In genomic region chrX:46573331-46573895, GRCh38 we compare ENCODE assay signal across 8 cellular contexts. TPM values are rescaled to one million over a fixed set of nuclear protein-coding genes. Genes with fewer than 3 reads are reported as not detected.
A peak's percentile ranks its signal among the peaks of the same experiment; 100 is the strongest.
DNase-seq lines count a peak whose midpoint lies in the region; ATAC-seq and TF ChIP-seq lines count a peak whose summit lies in the region.

CHST7 (plus strand) TSS chrX:46573765; CDS start chrX:46573932, 167 bp downstream.

- peaks cover 27 to 51% (median 44%) of the 10 kb centered on the region in 10 experiments for H3K4me1 ChIP-seq in BLaER1 treated with 17β-estradiol and CSF1 and Interleukin-3, amounts not matched to agents 10 nM and 100 nM
- H3K4me1 ChIP-seq in mononuclear cell (ENCODE audit: insufficient read depth, low read length): peaks cover 32% of the 10 kb centered on the region

- H3K4me3 ChIP-seq in BLaER1 treated with 17β-estradiol and CSF1 and Interleukin-3, amounts not matched to agents 10 nM and 100 nM: peak within 1 kb of the TSS; percentile 62 to 79 (median 70)
- H3K4me3 ChIP-seq in epithelial cell of esophagus (ENCODE audit: low read length) (peak within 1 kb of the TSS; percentile 38), mononuclear cell (ENCODE audit: low read length) (peak within 1 kb of the TSS; percentile 47)

- H3K27ac Mint-ChIP-seq in stimulated activated naive CD8-positive, alpha-beta T cell treated with anti-CD3 and anti-CD28 coated beads, Interleukin-15, Interleukin-2, amounts not matched to agents 100 ng/mL and 50 ng/mL, for 24 hours: peak within 1 kb of the TSS; percentile 85

- peaks cover 3% of the 10 kb centered on the region for H3K27me3 Mint-ChIP-seq in stimulated activated naive CD8-positive, alpha-beta T cell treated with anti-CD3 and anti-CD28 coated beads, Interleukin-15, Interleukin-2, amounts not matched to agents 100 ng/mL and 50 ng/mL, for 24 hours

- H3K4me3 Mint-ChIP-seq in stimulated activated naive CD8-positive, alpha-beta T cell treated with anti-CD3 and anti-CD28 coated beads, Interleukin-15, Interleukin-2, amounts not matched to agents 100 ng/mL and 50 ng/mL, for 24 hours: peak within 1 kb of the TSS; percentile 74

- H3K9me3 Mint-ChIP-seq in stimulated activated naive CD8-positive, alpha-beta T cell treated with anti-CD3 and anti-CD28 coated beads, Interleukin-15, Interleukin-2, amounts not matched to agents 100 ng/mL and 50 ng/mL, for 24 hours: no peaks in the 10 kb centered on the region

- H3K4me1 Mint-ChIP-seq in stimulated activated naive CD8-positive, alpha-beta T cell treated with anti-CD3 and anti-CD28 coated beads, Interleukin-15, Interleukin-2, amounts not matched to agents 100 ng/mL and 50 ng/mL, for 24 hours (ENCODE audit: low read depth): peaks cover 47% of the 10 kb centered on the region

- no peaks in the 10 kb centered on the region; a peak in 1 of 22 replicates for H4K20me1 ChIP-seq in BLaER1 treated with 17β-estradiol and CSF1 and Interleukin-3, amounts not matched to agents 10 nM and 100 nM

- H3K9me3 ChIP-seq in BLaER1 treated with 17β-estradiol and CSF1 and Interleukin-3, amounts not matched to agents 10 nM and 100 nM (replicated peaks in 1 of 11): peaks cover 20 to 30% (median 25%) of the 10 kb centered on the region in 11 experiments
- no peaks in the 10 kb centered on the region for H3K9me3 ChIP-seq in mononuclear cell (ENCODE audit: low read depth, low read length)

- H3K4me2 ChIP-seq in BLaER1 treated with 17β-estradiol and CSF1 and Interleukin-3, amounts not matched to agents 10 nM and 100 nM: peak within 1 kb of the TSS; percentile 72 to 92 (median 86)

- peaks cover 0 to 5% (median 0%) of the 10 kb centered on the region in 11 experiments; a peak in 4 of 22 replicates for H3K36me3 ChIP-seq in BLaER1 treated with 17β-estradiol and CSF1 and Interleukin-3, amounts not matched to agents 10 nM and 100 nM

- H3K27me3 ChIP-seq in BLaER1 treated with 17β-estradiol and CSF1 and Interleukin-3, amounts not matched to agents 10 nM and 100 nM: no peaks in the 10 kb centered on the region
- H3K27me3 ChIP-seq in mononuclear cell (ENCODE audit: insufficient read depth, low read length): no peaks in the 10 kb centered on the region

- no peaks in the 10 kb centered on the region for H3K36me3 Mint-ChIP-seq in stimulated activated naive CD8-positive, alpha-beta T cell treated with anti-CD3 and anti-CD28 coated beads, Interleukin-15, Interleukin-2, amounts not matched to agents 100 ng/mL and 50 ng/mL, for 24 hours (ENCODE audit: low read depth)

- H3K9ac ChIP-seq in BLaER1 treated with 17β-estradiol and CSF1 and Interleukin-3, amounts not matched to agents 10 nM and 100 nM: peak within 1 kb of the TSS; percentile 58 to 80 (median 76)

- peak within 1 kb of the TSS in 10 of 11 experiments; percentile 48 to 73 (median 63); a peak in 20 of 22 replicates for H3K27ac ChIP-seq in BLaER1 treated with 17β-estradiol and CSF1 and Interleukin-3, amounts not matched to agents 10 nM and 100 nM

- ATAC-seq in GM19395 (IDR thresholded peaks at IDR 0.05; ENCODE audit: unreplicated experiment) (peak; percentile 39), HG03521 (IDR thresholded peaks at IDR 0.05; ENCODE audit: unreplicated experiment) (peak; percentile 41)

- TF ChIP-seq CTCF in epithelial cell of esophagus (IDR thresholded peaks at IDR 0.05; ENCODE audit: insufficient read depth, low read depth, low read length, missing control alignments): no peak

- DNase-seq in NOMO-1 treated with DMSO at 0.1 percent for 48 hours (lab: John Stamatoyannopoulos, UW; ENCODE audit: unreplicated experiment) (peak; percentile 32), activated T-cell treated with anti-CD3 and anti-CD28 coated beads for 48 hours (ENCODE audit: low read depth) (peak; percentile 51), epithelial cell of esophagus (ENCODE audit: low read depth) (peak; percentile 59)

RNA-seq across cellular contexts. Expression of gene CHST7, which starts in this region (rescaled TPM):
- 24.7 TPM for total RNA-seq in mononuclear cell

Comparison
In these comparisons a context has a peak if more than half of its experiments do, and no peak if none do; other contexts are left out.
1. Peak in every context shown above with its lines: DNase-seq, ATAC-seq, H3K4me3 ChIP-seq and H3K27ac ChIP-seq.